Comparison of ENCODE assay signal across 13 cellular contexts in the genomic region with DNA sequence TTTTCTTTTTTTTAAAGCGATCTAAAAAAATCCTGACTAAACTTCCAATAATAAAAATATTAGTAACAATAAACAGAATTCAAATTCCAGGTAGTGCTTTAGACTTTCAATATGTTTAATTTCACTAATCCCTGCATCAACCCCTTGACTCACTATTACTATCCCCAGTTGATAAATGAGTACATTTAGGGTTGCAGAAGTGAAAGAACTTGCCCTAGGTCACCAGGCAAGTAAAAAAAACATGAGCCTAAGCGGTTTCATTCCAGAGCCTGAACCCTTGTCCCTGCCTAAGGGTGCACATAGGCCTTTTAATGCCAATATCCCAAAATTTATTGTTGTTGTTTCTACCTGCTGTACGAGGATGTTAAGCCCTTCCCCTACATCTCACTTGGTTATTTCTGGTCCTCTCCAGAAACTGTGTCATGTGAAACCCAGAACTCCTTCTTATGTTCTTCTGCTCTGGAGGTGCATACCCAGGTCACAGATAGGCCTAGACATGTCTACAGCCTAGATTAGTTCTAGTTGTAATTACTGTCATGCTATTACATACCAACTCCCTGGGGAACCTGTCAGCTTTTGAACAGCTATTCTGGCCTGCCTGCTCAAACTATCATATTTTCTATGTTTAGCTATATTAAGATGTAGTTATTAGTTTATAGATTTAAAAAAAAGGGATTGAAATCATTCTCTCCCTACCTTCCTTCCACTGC.
DNase-seq lines count a peak whose midpoint lies in the region; ATAC-seq, FAIRE-seq and TF ChIP-seq lines count a peak whose summit lies in the region.
"Had no signal": no experiment of that assay in that cellular context is flagged by ENCODE, and none has a peak within 500 bp of the region (broad histone marks: within the 10 kb centered on the region; RNA-seq: fewer than 3 reads in every experiment).

No MANE protein-coding gene starts in this region.

- no peaks in the 10 kb centered on the region for H3K36me3 Mint-ChIP-seq in astrocyte (ENCODE audit: low read depth, unreplicated experiment)
- H3K36me3 Mint-ChIP-seq: WTC11 had no signal

- H3K4me3 Mint-ChIP-seq in astrocyte (ENCODE audit: unreplicated experiment) = no peak overlapping the region
- H3K4me3 Mint-ChIP-seq: WTC11 had no signal

- 75 to 79% methylated on average over 3 of the region's 3 CpGs for WGBS in tibial nerve, 2 donors

- no peak overlapping the region for H3K4me2 ChIP-seq in astrocyte (ENCODE audit: low read length)

- peak overlapping the region; percentile 72 for H3K27ac Mint-ChIP-seq in astrocyte (ENCODE audit: unreplicated experiment)
- H3K27ac Mint-ChIP-seq: WTC11 had no signal

- H4K20me1 ChIP-seq in astrocyte (ENCODE audit: insufficient read depth, low read length) = no peaks in the 10 kb centered on the region

- peaks cover 46% of the 10 kb centered on the region for H3K4me1 Mint-ChIP-seq in astrocyte (ENCODE audit: low read depth, unreplicated experiment)
- H3K4me1 Mint-ChIP-seq: WTC11 had no signal

- TF ChIP-seq EP300 in tibial nerve (IDR thresholded peaks at IDR 0.05) = no peak

- H3K27me3 ChIP-seq in astrocyte (ENCODE audit: insufficient read depth, low read length) (no peaks in the 10 kb centered on the region), tibial nerve (no peaks in the 10 kb centered on the region), colonic mucosa (no peaks in the 10 kb centered on the region)
- H3K27me3 ChIP-seq: MG63 had no signal

- no peaks in the 10 kb centered on the region for H3K79me2 ChIP-seq in astrocyte (ENCODE audit: insufficient read depth, low read length)

- H3K9me3 ChIP-seq in astrocyte (ENCODE audit: insufficient read depth, low read depth, low read length) (no peaks in the 10 kb centered on the region), tibial nerve (no peaks in the 10 kb centered on the region), colonic mucosa (no peaks in the 10 kb centered on the region)
- H3K9me3 ChIP-seq: MG63 had no signal

- TF ChIP-seq POLR2A in tibial nerve (IDR thresholded peaks at IDR 0.05) = no peak

- H3K27me3 Mint-ChIP-seq in astrocyte (ENCODE audit: low read depth, unreplicated experiment) = no peaks in the 10 kb centered on the region

- no peak overlapping the region for H2AFZ ChIP-seq in astrocyte (ENCODE audit: low read depth, low read length)

- H3K9ac ChIP-seq in astrocyte (ENCODE audit: low read length) = no peak overlapping the region
- H3K9ac ChIP-seq in colonic mucosa (ENCODE audit: low read depth in 2 of 2, low read length in 2 of 2) = no peak overlapping the region

- DNase-seq in astrocyte (ENCODE audit: low read depth) (no peak), tibial nerve (ENCODE audit: low spot score in 2 of 2) (no peak), superior temporal gyrus (ENCODE audit: extremely low spot score) (no peak), midbrain (lab: John Stamatoyannopoulos, UW) (no peak), colonic mucosa (no peak)
- DNase-seq: activated naive CD4-positive, alpha-beta T cell treated with Interleukin-2 at 50 U/mL for 16 hours; MG63; small intestine had no signal

- ATAC-seq in GM18858 (IDR thresholded peaks at IDR 0.05; ENCODE audit: unreplicated experiment) = peak; percentile 62
- peak; percentile 76 for ATAC-seq in GM21526 (IDR thresholded peaks at IDR 0.05; ENCODE audit: low FRiP score, unreplicated experiment)
- ATAC-seq in HG03064 (IDR thresholded peaks at IDR 0.05; ENCODE audit: low read depth, unreplicated experiment) = peak; percentile 75
- ATAC-seq: Panc1, WTC11 had no signal

- no peak overlapping the region for H3K4me3 ChIP-seq in astrocyte (ENCODE audit: insufficient read depth, low read depth, low read length)
- no peak overlapping the region for H3K4me3 ChIP-seq in tibial nerve
- no peak overlapping the region for H3K4me3 ChIP-seq in colonic mucosa
- H3K4me3 ChIP-seq: MG63 had no signal

- no peak for TF ChIP-seq CTCF in astrocyte (IDR thresholded peaks at IDR 0.05; ENCODE audit: insufficient read depth, low read depth, low read length)
- TF ChIP-seq CTCF in tibial nerve (IDR thresholded peaks at IDR 0.05) = no peak
- TF ChIP-seq CTCF in colonic mucosa (IDR thresholded peaks at IDR 0.05) = no peak

- H3K27ac ChIP-seq in astrocyte (ENCODE audit: low read depth, low read length) (no peak overlapping the region), tibial nerve (no peak overlapping the region), colonic mucosa (no peak overlapping the region)

- H3K4me1 ChIP-seq in astrocyte (ENCODE audit: insufficient read depth, low read length) (peaks cover 25% of the 10 kb centered on the region), tibial nerve (peaks cover 0 to 35% (median 0%) of the 10 kb centered on the region in 4 donors), colonic mucosa (no peaks in the 10 kb centered on the region)

- FAIRE-seq in astrocyte (lab: Jason Lieb, UNC) = no peak
- FAIRE-seq: small intestine had no signal

- no peaks in the 10 kb centered on the region for H3K9me3 Mint-ChIP-seq in astrocyte (ENCODE audit: unreplicated experiment)

- H3K36me3 ChIP-seq in astrocyte (ENCODE audit: insufficient read depth, low read length) (no peaks in the 10 kb centered on the region), tibial nerve (no peaks in the 10 kb centered on the region), colonic mucosa (no peaks in the 10 kb centered on the region)
- H3K36me3 ChIP-seq: MG63 had no signal

- intact Hi-C loops in colonic mucosa (cut with DNase I) = no loop called here
